In the genomic region with DNA sequence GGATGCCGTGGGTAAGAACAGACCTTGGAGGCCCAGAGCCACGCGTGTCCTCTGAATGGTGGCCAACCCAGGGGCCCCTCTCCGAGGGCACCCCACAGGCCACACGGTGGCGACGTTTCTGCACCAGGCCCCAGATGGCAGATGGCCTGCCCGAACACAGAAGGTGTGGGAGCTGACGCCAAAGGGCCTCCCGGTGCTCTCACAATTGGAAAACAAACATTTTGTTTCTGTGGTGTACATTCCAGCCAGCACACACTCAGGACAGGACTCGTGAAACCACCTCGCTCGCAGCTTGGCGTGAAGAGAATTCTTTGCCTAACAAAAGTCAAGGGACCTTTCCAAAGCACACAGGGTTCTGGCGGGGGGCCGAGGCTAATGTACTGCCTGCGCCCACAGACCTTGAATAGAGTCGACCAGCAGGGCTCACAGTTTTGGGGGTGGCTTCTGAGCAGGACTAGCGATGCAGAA, we compare ENCODE assay signal across 1 cellular context.
TF ChIP-seq lines count a peak whose summit lies in the region.

No MANE protein-coding gene starts in this region.

TF ChIP-seq in HCT116, 20 proteins besides CTCF, POLR2A, EP300 and RAD21 (continued from another document):
- TF ChIP-seq MAX (IDR thresholded peaks at IDR 0.05) (no peak), ELF1 (IDR thresholded peaks at IDR 0.05; ENCODE audit: borderline replicate concordance, low read depth) (no peak), CEBPB (IDR thresholded peaks at IDR 0.05; ENCODE audit: low read depth) (no peak), POLR2AphosphoS5 (IDR thresholded peaks at IDR 0.05; ENCODE audit: low read depth, low read length) (no peak), EZH2 (IDR thresholded peaks at IDR 0.05) (no peak), SP1 (IDR thresholded peaks at IDR 0.05; ENCODE audit: low read depth) (no peak), ZFX (IDR thresholded peaks at IDR 0.05) (no peak), ZNF274 (IDR thresholded peaks at IDR 0.05; ENCODE audit: low read depth, low read length) (no peak), YY1 (IDR thresholded peaks at IDR 0.05; ENCODE audit: extremely low read depth, insufficient replicate concordance, low read depth, low read length) (no peak), TCF7L2 (IDR thresholded peaks at IDR 0.05; ENCODE audit: borderline replicate concordance, extremely low read depth, insufficient read depth, insufficient read length) (no peak), SIN3A (IDR thresholded peaks at IDR 0.05; ENCODE audit: low read depth) (no peak), EZH2phosphoT487 (IDR thresholded peaks at IDR 0.05; ENCODE audit: borderline replicate concordance) (no peak), ATF3 (IDR thresholded peaks at IDR 0.05) (no peak), CBX3 (IDR thresholded peaks at IDR 0.05; ENCODE audit: low read depth) (no peak), SRF (IDR thresholded peaks at IDR 0.05; ENCODE audit: low read depth) (no peak), JUND (IDR thresholded peaks at IDR 0.05) (no peak)
- TF ChIP-seq, protein P1, sequence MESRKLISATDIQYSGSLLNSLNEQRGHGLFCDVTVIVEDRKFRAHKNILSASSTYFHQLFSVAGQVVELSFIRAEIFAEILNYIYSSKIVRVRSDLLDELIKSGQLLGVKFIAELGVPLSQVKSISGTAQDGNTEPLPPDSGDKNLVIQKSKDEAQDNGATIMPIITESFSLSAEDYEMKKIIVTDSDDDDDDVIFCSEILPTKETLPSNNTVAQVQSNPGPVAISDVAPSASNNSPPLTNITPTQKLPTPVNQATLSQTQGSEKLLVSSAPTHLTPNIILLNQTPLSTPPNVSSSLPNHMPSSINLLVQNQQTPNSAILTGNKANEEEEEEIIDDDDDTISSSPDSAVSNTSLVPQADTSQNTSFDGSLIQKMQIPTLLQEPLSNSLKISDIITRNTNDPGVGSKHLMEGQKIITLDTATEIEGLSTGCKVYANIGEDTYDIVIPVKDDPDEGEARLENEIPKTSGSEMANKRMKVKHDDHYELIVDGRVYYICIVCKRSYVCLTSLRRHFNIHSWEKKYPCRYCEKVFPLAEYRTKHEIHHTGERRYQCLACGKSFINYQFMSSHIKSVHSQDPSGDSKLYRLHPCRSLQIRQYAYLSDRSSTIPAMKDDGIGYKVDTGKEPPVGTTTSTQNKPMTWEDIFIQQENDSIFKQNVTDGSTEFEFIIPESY (IDR thresholded peaks at IDR 0.05; ENCODE audit: extremely low read depth, insufficient replicate concordance, low read length), result no peak
